ENCODE assay signal across 1 cellular context in genomic region chr22:31122532-31123291, GRCh38.
TF ChIP-seq lines count a peak whose summit lies in the region.

A gene with protein sequence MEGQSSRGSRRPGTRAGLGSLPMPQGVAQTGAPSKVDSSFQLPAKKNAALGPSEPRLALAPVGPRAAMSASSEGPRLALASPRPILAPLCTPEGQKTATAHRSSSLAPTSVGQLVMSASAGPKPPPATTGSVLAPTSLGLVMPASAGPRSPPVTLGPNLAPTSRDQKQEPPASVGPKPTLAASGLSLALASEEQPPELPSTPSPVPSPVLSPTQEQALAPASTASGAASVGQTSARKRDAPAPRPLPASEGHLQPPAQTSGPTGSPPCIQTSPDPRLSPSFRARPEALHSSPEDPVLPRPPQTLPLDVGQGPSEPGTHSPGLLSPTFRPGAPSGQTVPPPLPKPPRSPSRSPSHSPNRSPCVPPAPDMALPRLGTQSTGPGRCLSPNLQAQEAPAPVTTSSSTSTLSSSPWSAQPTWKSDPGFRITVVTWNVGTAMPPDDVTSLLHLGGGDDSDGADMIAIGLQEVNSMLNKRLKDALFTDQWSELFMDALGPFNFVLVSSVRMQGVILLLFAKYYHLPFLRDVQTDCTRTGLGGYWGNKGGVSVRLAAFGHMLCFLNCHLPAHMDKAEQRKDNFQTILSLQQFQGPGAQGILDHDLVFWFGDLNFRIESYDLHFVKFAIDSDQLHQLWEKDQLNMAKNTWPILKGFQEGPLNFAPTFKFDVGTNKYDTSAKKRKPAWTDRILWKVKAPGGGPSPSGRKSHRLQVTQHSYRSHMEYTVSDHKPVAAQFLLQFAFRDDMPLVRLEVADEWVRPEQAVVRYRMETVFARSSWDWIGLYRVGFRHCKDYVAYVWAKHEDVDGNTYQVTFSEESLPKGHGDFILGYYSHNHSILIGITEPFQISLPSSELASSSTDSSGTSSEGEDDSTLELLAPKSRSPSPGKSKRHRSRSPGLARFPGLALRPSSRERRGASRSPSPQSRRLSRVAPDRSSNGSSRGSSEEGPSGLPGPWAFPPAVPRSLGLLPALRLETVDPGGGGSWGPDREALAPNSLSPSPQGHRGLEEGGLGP (plus strand): TSS chr22:31122966. CDS start chr22:31123015, 49 bp downstream.

TF ChIP-seq in K562, 482 proteins besides CTCF, POLR2A, EP300 and RAD21 (continued from another document):
- TF ChIP-seq, protein P1, sequence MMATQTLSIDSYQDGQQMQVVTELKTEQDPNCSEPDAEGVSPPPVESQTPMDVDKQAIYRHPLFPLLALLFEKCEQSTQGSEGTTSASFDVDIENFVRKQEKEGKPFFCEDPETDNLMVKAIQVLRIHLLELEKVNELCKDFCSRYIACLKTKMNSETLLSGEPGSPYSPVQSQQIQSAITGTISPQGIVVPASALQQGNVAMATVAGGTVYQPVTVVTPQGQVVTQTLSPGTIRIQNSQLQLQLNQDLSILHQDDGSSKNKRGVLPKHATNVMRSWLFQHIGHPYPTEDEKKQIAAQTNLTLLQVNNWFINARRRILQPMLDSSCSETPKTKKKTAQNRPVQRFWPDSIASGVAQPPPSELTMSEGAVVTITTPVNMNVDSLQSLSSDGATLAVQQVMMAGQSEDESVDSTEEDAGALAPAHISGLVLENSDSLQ (IDR thresholded peaks at IDR 0.05), result no peak
- TF ChIP-seq ZNF174 (CRISPR knock-in tag; IDR thresholded peaks at IDR 0.05), result no peak
- TF ChIP-seq, protein P2, sequence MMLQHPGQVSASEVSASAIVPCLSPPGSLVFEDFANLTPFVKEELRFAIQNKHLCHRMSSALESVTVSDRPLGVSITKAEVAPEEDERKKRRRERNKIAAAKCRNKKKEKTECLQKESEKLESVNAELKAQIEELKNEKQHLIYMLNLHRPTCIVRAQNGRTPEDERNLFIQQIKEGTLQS (IDR thresholded peaks at IDR 0.05), result peak; percentile 80
- TF ChIP-seq, protein P2 (CRISPR knock-in tag; conservative IDR thresholded peaks at IDR 0.05), result no peak
- peak; percentile 93 for TF ChIP-seq ATF7 (IDR thresholded peaks at IDR 0.05)
- TF ChIP-seq CEBPG (CRISPR knock-in tag; IDR thresholded peaks at IDR 0.05), result 0 out of 2 replicates have a peak, but pooled peaks have one; percentile 21
- no peak for TF ChIP-seq CEBPG (tag; conservative IDR thresholded peaks at IDR 0.05 in 1 of 2, IDR thresholded peaks at IDR 0.05 in 1 of 2)
- peak; percentile 3; the same call in 1 of the 2 replicates for TF ChIP-seq NFIX (CRISPR knock-in tag; IDR thresholded peaks at IDR 0.05; ENCODE audit: low read depth)
- peak; percentile 43 for TF ChIP-seq RBFOX2 (IDR thresholded peaks at IDR 0.05; ENCODE audit: low read depth, low read length)
- no peak for TF ChIP-seq ATF1 (CRISPR knock-in tag; IDR thresholded peaks at IDR 0.05)
- peak; percentile 52 for TF ChIP-seq ATF1 (tag; IDR thresholded peaks at IDR 0.05)
- TF ChIP-seq U2AF2 (optimal IDR thresholded peaks at IDR 0.05; ENCODE audit: low read depth, low read length), result no peak
- peak; percentile 40; the same call in 1 of the 2 replicates for TF ChIP-seq PHF8 (IDR thresholded peaks at IDR 0.05; ENCODE audit: borderline replicate concordance, low read length)
- peak; percentile 87 for TF ChIP-seq NFIC (IDR thresholded peaks at IDR 0.05)
- TF ChIP-seq, protein P3, sequence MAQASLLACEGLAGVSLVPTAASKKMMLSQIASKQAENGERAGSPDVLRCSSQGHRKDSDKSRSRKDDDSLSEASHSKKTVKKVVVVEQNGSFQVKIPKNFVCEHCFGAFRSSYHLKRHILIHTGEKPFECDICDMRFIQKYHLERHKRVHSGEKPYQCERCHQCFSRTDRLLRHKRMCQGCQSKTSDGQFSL (CRISPR knock-in tag; IDR thresholded peaks at IDR 0.05), result peak; percentile 78; the same call in 1 of the 2 replicates
- TF ChIP-seq, protein P3 (tag; IDR thresholded peaks at IDR 0.05), result peak in 1 of 2 experiments; percentile 62; a peak in 1 of 4 replicates
- TF ChIP-seq TFE3 (CRISPR knock-in tag; IDR thresholded peaks at IDR 0.05), result no peak
- no peak for TF ChIP-seq ZNF77 (CRISPR knock-in tag; IDR thresholded peaks at IDR 0.05)
- TF ChIP-seq GATAD2B (IDR thresholded peaks at IDR 0.05; ENCODE audit: borderline replicate concordance), result no peak
- no peak for TF ChIP-seq CREB1 (IDR thresholded peaks at IDR 0.05)
- TF ChIP-seq CREB1 (CRISPR knock-in tag; IDR thresholded peaks at IDR 0.05), result peak; percentile 47; the same call in 1 of the 2 replicates
- TF ChIP-seq PRDM10 (IDR thresholded peaks at IDR 0.05; ENCODE audit: partially characterized antibody), result peak; percentile 85
- TF ChIP-seq, protein P4, sequence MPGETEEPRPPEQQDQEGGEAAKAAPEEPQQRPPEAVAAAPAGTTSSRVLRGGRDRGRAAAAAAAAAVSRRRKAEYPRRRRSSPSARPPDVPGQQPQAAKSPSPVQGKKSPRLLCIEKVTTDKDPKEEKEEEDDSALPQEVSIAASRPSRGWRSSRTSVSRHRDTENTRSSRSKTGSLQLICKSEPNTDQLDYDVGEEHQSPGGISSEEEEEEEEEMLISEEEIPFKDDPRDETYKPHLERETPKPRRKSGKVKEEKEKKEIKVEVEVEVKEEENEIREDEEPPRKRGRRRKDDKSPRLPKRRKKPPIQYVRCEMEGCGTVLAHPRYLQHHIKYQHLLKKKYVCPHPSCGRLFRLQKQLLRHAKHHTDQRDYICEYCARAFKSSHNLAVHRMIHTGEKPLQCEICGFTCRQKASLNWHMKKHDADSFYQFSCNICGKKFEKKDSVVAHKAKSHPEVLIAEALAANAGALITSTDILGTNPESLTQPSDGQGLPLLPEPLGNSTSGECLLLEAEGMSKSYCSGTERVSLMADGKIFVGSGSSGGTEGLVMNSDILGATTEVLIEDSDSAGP (CRISPR knock-in tag; IDR thresholded peaks at IDR 0.05), result peak; percentile 96
- TF ChIP-seq ZNF263 (CRISPR knock-in tag; IDR thresholded peaks at IDR 0.05; ENCODE audit: borderline replicate concordance), result peak; percentile 54; the same call in 1 of the 2 replicates
TF ChIP-seq in K562: peak in this region for 14.
